Comparison of ENCODE assay signal across 19 cellular contexts in the genomic region with DNA sequence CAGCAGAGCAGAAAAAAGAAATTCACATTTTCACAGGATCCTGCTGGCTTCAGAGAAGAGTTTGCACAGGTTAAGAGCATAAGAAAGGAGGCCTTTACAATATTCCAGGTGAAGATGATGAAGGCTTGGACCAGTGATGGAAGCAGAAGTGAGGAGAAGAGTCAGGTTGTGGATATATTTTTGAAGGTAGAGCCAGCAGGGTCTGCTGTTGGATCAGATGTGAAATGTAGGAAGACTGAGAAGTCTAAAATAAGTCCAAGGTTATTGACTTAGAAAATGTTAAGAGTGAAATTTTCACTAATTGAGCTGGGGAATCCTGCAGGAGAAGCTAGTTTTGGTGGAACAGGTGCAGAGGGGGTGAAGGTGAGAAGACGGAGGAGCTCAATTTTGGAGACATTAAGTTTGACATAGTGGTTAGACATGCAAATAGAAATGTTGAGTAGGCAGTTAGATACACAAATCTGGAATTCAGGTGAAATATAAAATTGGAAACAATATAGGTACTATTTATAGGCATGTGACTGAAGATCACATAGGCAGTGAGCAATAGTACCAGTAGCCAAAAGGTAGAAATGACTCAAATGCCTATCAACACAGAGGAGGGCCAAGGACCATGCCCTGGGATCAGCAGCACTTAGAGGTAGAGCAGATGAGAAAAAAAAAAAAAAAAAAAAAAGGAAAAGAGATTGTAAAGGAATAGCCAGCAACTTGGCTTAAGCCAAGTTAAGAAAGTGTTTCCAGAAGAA.
"Had no signal": no experiment of that assay in that cellular context is flagged by ENCODE, and none has a peak within 500 bp of the region (broad histone marks: within the 10 kb centered on the region; RNA-seq: fewer than 3 reads in every experiment).

No MANE protein-coding gene starts in this region.

- DNase-seq: activated CD4-positive, alpha-beta T cell treated with anti-CD3 and anti-CD28 coated beads, Interleukin-2, amount 50 U/mL, for 48 hours; activated CD4-positive, CD25-positive, alpha-beta regulatory T cell treated with anti-CD3 and anti-CD28 coated beads, Interleukin-2, amount 50 U/mL, for 72 hours; activated naive CD4-positive, alpha-beta T cell treated with anti-CD3 and anti-CD28 coated beads for 36 hours; activated naive CD8-positive, alpha-beta T cell treated with anti-CD3 and anti-CD28 coated beads, Interleukin-2, amount 50 U/mL, for 24 hours; aorta; colonic mucosa; left colon; naive B cell; stimulated activated CD4-positive, alpha-beta T cell treated with anti-CD3 and anti-CD28 coated beads, Interleukin-12 subunit alpha, Interleukin-12 subunit beta, amount 100 ng/mL, for 4 hours; stimulated activated CD4-positive, alpha-beta T cell treated with anti-CD3 and anti-CD28 coated beads, Interleukin-2, amount 100 ng/mL, for 24 hours; T-cell; T-helper 9 cell had no signal

- FAIRE-seq: endometrium, islet of Langerhans had no signal

- H3K36me3 ChIP-seq: colonic mucosa, esophagus muscularis mucosa, gastroesophageal sphincter had no signal

- H3K9me3 ChIP-seq: colonic mucosa, esophagus muscularis mucosa, gastroesophageal sphincter had no signal

- H3K27ac ChIP-seq: colonic mucosa, esophagus muscularis mucosa, gastroesophageal sphincter, parathyroid adenoma had no signal

- H3K27me3 Mint-ChIP-seq: activated naive CD8-positive, alpha-beta T cell treated with anti-CD3 and anti-CD28 coated beads, Interleukin-2, amount 50 U/mL, for 24 hours; activated T-helper 17 cell treated with anti-CD3 and anti-CD28 coated beads, Interleukin-2, amount 50 U/mL, for 72 hours; naive B cell; T-cell had no signal

- H3K4me1 ChIP-seq: colonic mucosa, esophagus muscularis mucosa, gastroesophageal sphincter, parathyroid adenoma had no signal

- H3K27me3 ChIP-seq: colonic mucosa, esophagus muscularis mucosa, gastroesophageal sphincter had no signal

- H3K4me3 Mint-ChIP-seq: activated naive CD4-positive, alpha-beta T cell treated with anti-CD3 and anti-CD28 coated beads for 36 hours; activated naive CD8-positive, alpha-beta T cell treated with anti-CD3 and anti-CD28 coated beads, Interleukin-2, amount 50 U/mL, for 24 hours; activated T-helper 17 cell treated with anti-CD3 and anti-CD28 coated beads, Interleukin-2, amount 50 U/mL, for 72 hours; T-cell had no signal

- H3K4me3 ChIP-seq: colonic mucosa, esophagus muscularis mucosa, gastroesophageal sphincter, lung had no signal

- H3K79me2 ChIP-seq: parathyroid adenoma had no signal

- H3K9me3 Mint-ChIP-seq: activated naive CD8-positive, alpha-beta T cell treated with anti-CD3 and anti-CD28 coated beads, Interleukin-2, amount 50 U/mL, for 24 hours had no signal

- H2AFZ ChIP-seq: parathyroid adenoma had no signal

- H3K4me1 Mint-ChIP-seq: activated naive CD8-positive, alpha-beta T cell treated with anti-CD3 and anti-CD28 coated beads, Interleukin-2, amount 50 U/mL, for 24 hours; activated T-helper 17 cell treated with anti-CD3 and anti-CD28 coated beads, Interleukin-2, amount 50 U/mL, for 72 hours; naive B cell; T-cell had no signal

- H3K9ac ChIP-seq: parathyroid adenoma had no signal

- H3K36me3 Mint-ChIP-seq: naive B cell, T-cell had no signal

- ATAC-seq: activated naive CD8-positive, alpha-beta T cell treated with anti-CD3 and anti-CD28 coated beads, Interleukin-2, amount 50 U/mL, for 24 hours; activated T-helper 17 cell treated with anti-CD3 and anti-CD28 coated beads, Interleukin-2, amount 50 U/mL, for 72 hours; gastroesophageal sphincter; left colon; T-cell had no signal

- H3K27ac Mint-ChIP-seq: activated naive CD4-positive, alpha-beta T cell treated with anti-CD3 and anti-CD28 coated beads for 36 hours; activated naive CD8-positive, alpha-beta T cell treated with anti-CD3 and anti-CD28 coated beads, Interleukin-2, amount 50 U/mL, for 24 hours; activated T-helper 17 cell treated with anti-CD3 and anti-CD28 coated beads, Interleukin-2, amount 50 U/mL, for 72 hours; T-cell had no signal
